In genomic region chr11:8368772-8369171, GRCh38 we compare ENCODE assay signal across 29 cellular contexts.
"Had no signal": no experiment of that assay in that cellular context is flagged by ENCODE, and none has a peak within 500 bp of the region (broad histone marks: within the 10 kb centered on the region; RNA-seq: fewer than 3 reads in every experiment).

No MANE protein-coding gene starts in this region.

- H3K4me1 ChIP-seq: pancreas, psoas muscle, right lobe of liver, spleen, stomach, thyroid gland, tibial nerve, upper lobe of left lung, vagina had no signal

- H3K27ac Mint-ChIP-seq: naive thymus-derived CD8-positive, alpha-beta T cell; natural killer cell treated with Interleukin-12 subunit alpha and Interleukin-12 subunit beta and Interleukin-15 and Interleukin-18, amount 100 ng/mL, for 72 hours; progenitor cell of endocrine pancreas; stimulated activated memory B cell treated with anti-CD40 and anti-IgM and Interleukin-4, amounts not matched to agents 10 μg/mL and 1 μg/mL and 100 μg/mL, for 72 hours; stimulated activated naive CD8-positive, alpha-beta T cell treated with anti-CD3 and anti-CD28 coated beads, Interleukin-15, Interleukin-2, amounts not matched to agents 100 ng/mL and 50 ng/mL, for 24 hours had no signal

- H3K9me3 Mint-ChIP-seq: naive thymus-derived CD8-positive, alpha-beta T cell; natural killer cell treated with Interleukin-12 subunit alpha and Interleukin-12 subunit beta and Interleukin-15 and Interleukin-18, amount 100 ng/mL, for 72 hours; neural crest cell; stimulated activated memory B cell treated with anti-CD40 and anti-IgM and Interleukin-4, amounts not matched to agents 10 μg/mL and 1 μg/mL and 100 μg/mL, for 72 hours; stimulated activated naive CD8-positive, alpha-beta T cell treated with anti-CD3 and anti-CD28 coated beads, Interleukin-15, Interleukin-2, amounts not matched to agents 100 ng/mL and 50 ng/mL, for 24 hours had no signal

- H3K4me1 Mint-ChIP-seq: naive thymus-derived CD8-positive, alpha-beta T cell; neural crest cell; stimulated activated memory B cell treated with anti-CD40 and anti-IgM and Interleukin-4, amounts not matched to agents 10 μg/mL and 1 μg/mL and 100 μg/mL, for 72 hours had no signal

- H3K27me3 ChIP-seq: neutrophil, pancreas, right lobe of liver, spleen, stomach, thyroid gland, tibial nerve, upper lobe of left lung, vagina had no signal

- H3K27me3 Mint-ChIP-seq: naive thymus-derived CD8-positive, alpha-beta T cell; progenitor cell of endocrine pancreas; stimulated activated memory B cell treated with anti-CD40 and anti-IgM and Interleukin-4, amounts not matched to agents 10 μg/mL and 1 μg/mL and 100 μg/mL, for 72 hours; stimulated activated naive CD8-positive, alpha-beta T cell treated with anti-CD3 and anti-CD28 coated beads, Interleukin-15, Interleukin-2, amounts not matched to agents 100 ng/mL and 50 ng/mL, for 24 hours had no signal

- H3K4me3 ChIP-seq: pancreas, psoas muscle, right lobe of liver, skin epidermis, smooth muscle cell, spleen, stomach, thoracic aorta, thyroid gland, tibial nerve, upper lobe of left lung, vagina had no signal

- DNase-seq: naive thymus-derived CD8-positive, alpha-beta T cell; nephron progenitor cell; nucleus accumbens; psoas muscle; right cardiac atrium; right lobe of liver; stimulated activated CD4-positive, alpha-beta T cell treated with anti-CD3 and anti-CD28 coated beads, Interleukin-12 subunit alpha, Interleukin-12 subunit beta, amount 100 ng/mL, for 4 hours; stimulated activated CD4-positive, alpha-beta T cell treated with anti-CD3 and anti-CD28 coated beads, Interleukin-1b, Interleukin-23, amount 100 ng/mL, for 48 hours; stimulated activated CD4-positive, alpha-beta T cell treated with anti-CD3 and anti-CD28 coated beads, Interleukin-4, amount 100 ng/mL, for 1 hour; stimulated activated CD4-positive, alpha-beta T cell treated with anti-CD3 and anti-CD28 coated beads, Interleukin-4, amount 100 ng/mL, for 4 hours; stimulated activated CD8-positive, alpha-beta memory T cell treated with anti-CD3 and anti-CD28 coated beads, Interleukin-4, amount 100 ng/mL, for 48 hours; stimulated activated naive CD4-positive, alpha-beta T cell treated with Interleukin-2 at 50 U/mL for 16 hours; stomach; thyroid gland; trophoblast cell; upper lobe of left lung had no signal

- H3K36me3 Mint-ChIP-seq: naive thymus-derived CD8-positive, alpha-beta T cell; natural killer cell treated with Interleukin-12 subunit alpha and Interleukin-12 subunit beta and Interleukin-15 and Interleukin-18, amount 100 ng/mL, for 72 hours; stimulated activated memory B cell treated with anti-CD40 and anti-IgM and Interleukin-4, amounts not matched to agents 10 μg/mL and 1 μg/mL and 100 μg/mL, for 72 hours had no signal

- H3K27ac ChIP-seq: neutrophil, pancreas, psoas muscle, right lobe of liver, skin epidermis, spleen, stomach, thoracic aorta, thyroid gland, tibial nerve, upper lobe of left lung, vagina had no signal

- ATAC-seq: naive thymus-derived CD8-positive, alpha-beta T cell; natural killer cell treated with Interleukin-12 subunit alpha and Interleukin-12 subunit beta and Interleukin-15 and Interleukin-18, amount 100 ng/mL, for 72 hours; pancreas; psoas muscle; right cardiac atrium; right lobe of liver had no signal

- H3K36me3 ChIP-seq: neutrophil, pancreas, right lobe of liver, spleen, stomach, thoracic aorta, thyroid gland, tibial nerve, upper lobe of left lung, vagina had no signal

- H3K9me3 ChIP-seq: neutrophil, pancreas, psoas muscle, right lobe of liver, spleen, stomach, thoracic aorta, thyroid gland, tibial nerve, upper lobe of left lung, vagina had no signal

- H3K4me3 Mint-ChIP-seq: naive thymus-derived CD8-positive, alpha-beta T cell; natural killer cell treated with Interleukin-12 subunit alpha and Interleukin-12 subunit beta and Interleukin-15 and Interleukin-18, amount 100 ng/mL, for 72 hours; nephron progenitor cell; neural crest cell; stimulated activated memory B cell treated with anti-CD40 and anti-IgM and Interleukin-4, amounts not matched to agents 10 μg/mL and 1 μg/mL and 100 μg/mL, for 72 hours; stimulated activated naive CD8-positive, alpha-beta T cell treated with anti-CD3 and anti-CD28 coated beads, Interleukin-15, Interleukin-2, amounts not matched to agents 100 ng/mL and 50 ng/mL, for 24 hours had no signal
